8 cellular contexts compared by ENCODE assay signal in the genomic region with DNA sequence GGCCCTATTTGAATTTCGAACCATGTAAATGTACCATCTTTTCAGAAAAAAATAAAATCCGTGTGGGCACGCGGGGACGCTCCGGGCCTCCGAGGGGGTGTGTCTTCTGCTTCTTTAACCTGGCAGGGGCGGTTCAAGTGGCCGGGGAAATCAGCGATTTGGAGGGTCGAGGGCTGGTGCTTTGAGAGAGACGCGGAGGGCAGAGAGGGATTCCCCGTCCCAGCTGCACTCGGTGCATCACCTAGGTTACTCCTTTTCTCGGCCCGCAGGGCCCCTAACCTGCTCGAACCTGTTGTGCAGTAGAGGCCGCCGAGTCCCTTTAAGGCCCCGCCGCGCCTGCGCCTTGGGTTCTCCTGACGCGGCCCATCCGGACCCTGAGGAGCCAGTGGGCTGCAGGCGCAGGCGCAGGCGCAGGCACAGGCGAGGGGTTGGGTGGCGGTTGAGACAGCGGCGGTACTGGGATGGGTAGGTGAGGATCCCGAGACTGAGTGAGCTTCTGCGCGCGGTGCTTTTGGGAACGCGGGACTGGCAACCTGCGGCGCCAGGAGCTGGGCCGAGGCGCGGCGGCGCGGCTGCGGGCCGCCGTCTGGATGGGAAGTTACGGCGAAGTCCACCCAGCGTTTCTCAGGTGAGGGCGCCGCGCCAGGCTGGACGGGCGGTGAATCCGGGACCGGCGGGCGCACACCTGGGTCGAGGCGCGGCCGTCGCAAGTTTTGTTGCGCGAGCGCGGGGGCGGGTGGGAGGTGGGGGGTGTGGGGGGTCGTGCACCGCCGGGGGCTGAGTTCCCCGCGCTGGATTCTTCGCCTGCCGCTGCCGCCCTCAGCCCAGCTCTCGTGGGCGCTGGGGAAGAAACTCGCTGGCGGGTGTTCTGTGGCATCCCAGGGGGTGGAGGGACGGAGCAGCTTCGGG. TPM values are rescaled to one million over a fixed set of nuclear protein-coding genes. Genes with fewer than 3 reads are reported as not detected.
DNase-seq lines count a peak whose midpoint lies in the region; ATAC-seq, FAIRE-seq and TF ChIP-seq lines count a peak whose summit lies in the region.

A gene with protein sequence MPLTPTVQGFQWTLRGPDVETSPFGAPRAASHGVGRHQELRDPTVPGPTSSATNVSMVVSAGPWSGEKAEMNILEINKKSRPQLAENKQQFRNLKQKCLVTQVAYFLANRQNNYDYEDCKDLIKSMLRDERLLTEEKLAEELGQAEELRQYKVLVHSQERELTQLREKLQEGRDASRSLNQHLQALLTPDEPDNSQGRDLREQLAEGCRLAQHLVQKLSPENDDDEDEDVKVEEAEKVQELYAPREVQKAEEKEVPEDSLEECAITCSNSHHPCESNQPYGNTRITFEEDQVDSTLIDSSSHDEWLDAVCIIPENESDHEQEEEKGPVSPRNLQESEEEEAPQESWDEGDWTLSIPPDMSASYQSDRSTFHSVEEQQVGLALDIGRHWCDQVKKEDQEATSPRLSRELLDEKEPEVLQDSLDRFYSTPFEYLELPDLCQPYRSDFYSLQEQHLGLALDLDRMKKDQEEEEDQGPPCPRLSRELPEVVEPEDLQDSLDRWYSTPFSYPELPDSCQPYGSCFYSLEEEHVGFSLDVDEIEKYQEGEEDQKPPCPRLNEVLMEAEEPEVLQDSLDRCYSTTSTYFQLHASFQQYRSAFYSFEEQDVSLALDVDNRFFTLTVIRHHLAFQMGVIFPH (plus strand): TSS at position 417 of the 909 bp plus-strand sequence. CDS start 4,950 bp downstream, outside the sequence.

- H4K5ac ChIP-seq in H1 (ENCODE audit: insufficient read length, low read depth, low read length) (no peak within 1 kb of the TSS), mesendoderm (ENCODE audit: low read length) (no peak within 1 kb of the TSS)

- TF ChIP-seq POLR2A in GM19099 (IDR thresholded peaks at IDR 0.05; ENCODE audit: extremely low read depth, insufficient read length, low read depth) (peak; percentile 50), H1 (IDR thresholded peaks at IDR 0.05; ENCODE audit: control extremely low read depth in 1 of 2, low read depth in 2 of 2, low read length in 2 of 2) (no peak)

- no peak for TF ChIP-seq CTCF in AG09309 (IDR thresholded peaks at IDR 0.05; ENCODE audit: control insufficient read depth, insufficient read depth, low read depth, low read length, missing control alignments)
- no peak for TF ChIP-seq CTCF in H1 (IDR thresholded peaks at IDR 0.05; ENCODE audit: control extremely low read depth in 1 of 3, insufficient read depth in 1 of 3, low read depth in 1 of 3, low read length in 3 of 3)

- H3K18ac ChIP-seq in H1 (ENCODE audit: extremely low read depth, low read length) = peak within 1 kb of the TSS; percentile 7; the same call in 1 of the 2 replicates
- no peak within 1 kb of the TSS for H3K18ac ChIP-seq in mesendoderm (ENCODE audit: low read length)

- no peak within 1 kb of the TSS for H3K4ac ChIP-seq in H1 (replicated peaks; ENCODE audit: insufficient read length, low read depth, low read length)
- H3K4ac ChIP-seq in mesendoderm (ENCODE audit: low read depth, low read length) = no peak within 1 kb of the TSS

- H2AK5ac ChIP-seq in H1 (ENCODE audit: low read depth, low read length) (no peak within 1 kb of the TSS), mesendoderm (ENCODE audit: low read length) (no peak within 1 kb of the TSS)

- H2BK20ac ChIP-seq in H1 (ENCODE audit: low read length) = 0 out of 2 replicates have a peak within 1 kb of the TSS, but pooled peaks have one; percentile 72

- H2BK15ac ChIP-seq in H1 (ENCODE audit: low read length) = no peak within 1 kb of the TSS
- H2BK15ac ChIP-seq in mesendoderm (replicated peaks; ENCODE audit: low read depth) = no peak within 1 kb of the TSS

- 2% methylated on average over 66 of the region's 87 CpGs; no CpG with 5 or more reads in 1 of the 2 experiments for WGBS in H1 (ENCODE audit: extremely low coverage in 1 of 2, insufficient coverage in 1 of 2, insufficient read length in 1 of 2, insufficient replicate concordance in 2 of 2, low coverage in 1 of 2, low lambda C conversion rate in 2 of 2, missing lambda C conversion rate in 1 of 2), 2 experiments
- no CpG with 5 or more reads among the region's 87 CpGs for WGBS in mesendoderm (ENCODE audit: extremely low coverage, insufficient coverage, low lambda C conversion rate)

- H4K91ac ChIP-seq in H1 (replicated peaks; ENCODE audit: insufficient read length, low read length) = no peak within 1 kb of the TSS

- no peaks in the 10 kb centered on the region for H4K20me1 ChIP-seq in H1 (replicated peaks in 1 of 2; ENCODE audit: control insufficient read depth in 1 of 2, insufficient read depth in 2 of 2, low read length in 2 of 2)

- H3K23me2 ChIP-seq in H1 (ENCODE audit: low read depth, low read length) = peaks cover 10% of the 10 kb centered on the region; the same call in 1 of the 2 replicates

- H2BK12ac ChIP-seq in H1 (ENCODE audit: low read depth, low read length) = no peak within 1 kb of the TSS

- H3K23ac ChIP-seq in H1 (ENCODE audit: insufficient read length) (no peak within 1 kb of the TSS), mesendoderm (ENCODE audit: low read length) (no peak within 1 kb of the TSS)

- H3K79me1 ChIP-seq in H1 (ENCODE audit: low read depth, low read length) (no peaks in the 10 kb centered on the region), mesendoderm (ENCODE audit: low read length) (no peaks in the 10 kb centered on the region)

- H2BK5ac ChIP-seq in H1 (ENCODE audit: low read depth, low read length) = no peak within 1 kb of the TSS
- no peak within 1 kb of the TSS for H2BK5ac ChIP-seq in mesendoderm (ENCODE audit: low read length)

- POLR2A ChIA-PET in H1 (lab: Charles Lee; ENCODE audit: partially characterized antibody) = no interaction called here

- H3K27me3 ChIP-seq in H1 (replicated peaks in 1 of 4; ENCODE audit: control insufficient read depth in 3 of 4, extremely low read depth in 1 of 4, insufficient read depth in 3 of 4, low read length in 3 of 4) = peaks cover 0 to 30% (median 17%) of the 10 kb centered on the region in 4 experiments; a peak in 6 of 7 replicates
- peaks cover 3% of the 10 kb centered on the region for H3K27me3 ChIP-seq in mesendoderm (ENCODE audit: insufficient read depth, low read length, poor library complexity)

- TF ChIP-seq RAD21 in H1 (IDR thresholded peaks at IDR 0.05 in 1 of 2, conservative IDR thresholded peaks at IDR 0.05 in 1 of 2; ENCODE audit: low read depth in 2 of 2, low read length in 2 of 2) = no peak

- H3K9me3 ChIP-seq in H1 (ENCODE audit: insufficient read depth in 2 of 2, low read depth in 1 of 2, low read length in 1 of 2) = no peaks in the 10 kb centered on the region

- peak; percentile 79 for ATAC-seq in HG03520 (IDR thresholded peaks at IDR 0.05; ENCODE audit: unreplicated experiment)

- no peak for TF ChIP-seq EP300 in H1 (IDR thresholded peaks at IDR 0.05; ENCODE audit: borderline replicate concordance in 1 of 2, low read depth in 2 of 2, low read length in 2 of 2)

- FAIRE-seq in H1 (lab: Jason Lieb, UNC) = no peak

- H4K8ac ChIP-seq in H1 (ENCODE audit: extremely low read depth, insufficient read depth, low read length) = 0 out of 2 replicates have a peak within 1 kb of the TSS, but pooled peaks have one; percentile 3
- H4K8ac ChIP-seq in mesendoderm (ENCODE audit: low read depth, low read length) = no peak within 1 kb of the TSS

- peak within 1 kb of the TSS; percentile 67 to 86 for H3K4me2 ChIP-seq in H1 (ENCODE audit: insufficient read depth in 1 of 2, low read depth in 2 of 2, low read length in 2 of 2)
- peak within 1 kb of the TSS; percentile 86 for H3K4me2 ChIP-seq in mesendoderm (ENCODE audit: low read length)

- H3K4me3 ChIP-seq in AG09309 (ENCODE audit: control insufficient read depth, low read depth, low read length) (peak within 1 kb of the TSS; percentile 69), H1 (ENCODE audit: extremely low read depth in 1 of 4, insufficient read depth in 2 of 4, low read depth in 3 of 4, low read length in 4 of 4) (peak within 1 kb of the TSS; percentile 55 to 72 (median 61)), mesendoderm (ENCODE audit: low read length) (peak within 1 kb of the TSS; percentile 59)

- no peaks in the 10 kb centered on the region for H3K36me3 ChIP-seq in H1 (ENCODE audit: control insufficient read depth in 2 of 4, insufficient read depth in 4 of 4, low read length in 3 of 4)
- no peaks in the 10 kb centered on the region for H3K36me3 ChIP-seq in mesendoderm (ENCODE audit: control insufficient read depth, insufficient read depth, low read length)

- CTCF ChIA-PET in H1 (lab: Charles Lee; ENCODE audit: partially characterized antibody) = interaction anchor here (0.6 to 2.3 kb wide), 6 partner anchors 11 to 223 kb away, joined by 3 to 5 read pairs (median 4); no protein-coding TSS in a partner anchor

- H3K56ac ChIP-seq in H1 (replicated peaks; ENCODE audit: insufficient read length, low read depth, low read length) = no peak within 1 kb of the TSS
- peak within 1 kb of the TSS; percentile 88 for H3K56ac ChIP-seq in mesendoderm (ENCODE audit: low read length)

- H2BK120ac ChIP-seq in H1 (replicated peaks; ENCODE audit: low read depth, low read length) = peak within 1 kb of the TSS; percentile 78
- no peak within 1 kb of the TSS for H2BK120ac ChIP-seq in mesendoderm (ENCODE audit: low read depth, low read length)

- H3K4me1 ChIP-seq in H1 (replicated peaks in 1 of 4; ENCODE audit: control insufficient read depth in 3 of 4, insufficient read depth in 4 of 4, low read length in 3 of 4) (peaks cover 0 to 5% (median 3%) of the 10 kb centered on the region in 4 experiments; a peak in 3 of 7 replicates), mesendoderm (ENCODE audit: control insufficient read depth, low read depth, low read length) (peaks cover 2% of the 10 kb centered on the region)

- H2AFZ ChIP-seq in H1 (ENCODE audit: low read length) = 0 out of 2 replicates have a peak within 1 kb of the TSS, but pooled peaks have one; percentile 43

- H3K79me2 ChIP-seq in H1 (ENCODE audit: control insufficient read depth in 1 of 2, insufficient read depth in 2 of 2, low read length in 2 of 2) (no peaks in the 10 kb centered on the region), mesendoderm (ENCODE audit: control insufficient read depth, insufficient read depth, low read length) (no peaks in the 10 kb centered on the region)

- H3K9ac ChIP-seq in H1 (replicated peaks in 1 of 4; ENCODE audit: extremely low read depth in 1 of 4, low read depth in 3 of 4, low read length in 3 of 4) = peak within 1 kb of the TSS in 2 of 4 experiments; percentile 14 to 20; a peak in 4 of 7 replicates
- H3K9ac ChIP-seq in mesendoderm (ENCODE audit: low read length) = peak within 1 kb of the TSS; percentile 74

- no peak within 1 kb of the TSS; the same call in 1 of the 2 replicates for H3K27ac ChIP-seq in H1 (ENCODE audit: low read depth, low read length)
- H3K27ac ChIP-seq in mesendoderm (ENCODE audit: low read depth, low read length) = no peak within 1 kb of the TSS

- DNase-seq in AG09309 (ENCODE audit: low read depth) = no peak
- peak; percentile 93 for DNase-seq in NCI-H82 (lab: John Stamatoyannopoulos, UW)
- peak; percentile 49 to 71 (median 66) for DNase-seq in activated CD8-positive, alpha-beta memory T cell treated with anti-CD3 and anti-CD28 coated beads for 48 hours (ENCODE audit: low read depth in 2 of 3, low spot score in 2 of 3)
- DNase-seq in H1 (ENCODE audit: low read depth in 1 of 2, low spot score in 2 of 2) = peak; percentile 67 to 89
- DNase-seq in mesendoderm = peak; percentile 94
- peak; percentile 78 for DNase-seq in stimulated activated CD8-positive, alpha-beta memory T cell treated with anti-CD3 and anti-CD28 coated beads, Interleukin-12 subunit alpha, Interleukin-12 subunit beta, amount 100 ng/mL, for 24 hours (ENCODE audit: extremely low read depth)

- no peak within 1 kb of the TSS for H3K14ac ChIP-seq in H1 (ENCODE audit: insufficient read length)

RNA-seq across cellular contexts. Expression of the gene that starts here (rescaled TPM):
- total RNA-seq in H1 (2021; fragmentation: NEBNext Ultra II Directional; extraction: Animal tissue kit (Norgen Biotek cat#: 25700)) = 4.1 and 4.3 TPM in 2 replicates
- polyA plus RNA-seq in H1 (2011; rRNA removed) = 2.7 and 3.8 TPM in 2 replicates
- 3.8 TPM for polyA plus RNA-seq in H1 (2011; cell fraction: cytosol; rRNA removed)
- 9.1 TPM for polyA plus RNA-seq in H1 (2011; cell fraction: nucleus; rRNA removed)
- 3.6 to 5.6 TPM (median 4.8 TPM) in 4 replicates for polyA plus RNA-seq in H1 (2012, experiment 1 of 2)
- 1.5 TPM for polyA plus RNA-seq in H1 (2012, experiment 2 of 2)
- 2.6 TPM for polyA plus RNA-seq in H1 (2013, experiment 1 of 2)
- polyA plus RNA-seq in H1 (2013, experiment 2 of 2) = 2.5 TPM
- 6.7 and 12.0 TPM in 2 replicates for polyA minus RNA-seq in H1 (2011; rRNA and poly(A)+ RNA removed)
- 4.3 TPM for polyA minus RNA-seq in H1 (2011; cell fraction: cytosol; rRNA and poly(A)+ RNA removed)
- 7.9 TPM for polyA minus RNA-seq in H1 (2011; cell fraction: nucleus; rRNA and poly(A)+ RNA removed)
- polyA plus RNA-seq in mesendoderm (2013, experiment 1 of 2) = 1.3 TPM
- 1.5 TPM for polyA plus RNA-seq in mesendoderm (2013, experiment 2 of 2)
